In genomic region chr1:17742590-17742989, GRCh38 we compare ENCODE assay signal across 20 cellular contexts. TPM values are rescaled to one million over a fixed set of nuclear protein-coding genes. Genes with fewer than 3 reads are reported as not detected.
DNase-seq lines count a peak whose midpoint lies in the region; ATAC-seq and TF ChIP-seq lines count a peak whose summit lies in the region.
"Had no signal": no experiment of that assay in that cellular context is flagged by ENCODE, and none has a peak within 500 bp of the region (broad histone marks: within the 10 kb centered on the region; RNA-seq: fewer than 3 reads in every experiment).

No MANE protein-coding gene starts in this region.

- H3K4me1 Mint-ChIP-seq in mesothelial cell of epicardium, result peaks cover 17% of the 10 kb centered on the region
- H3K4me1 Mint-ChIP-seq in activated T-helper 2 cell treated with anti-CD3 and anti-CD28 coated beads, Interferon-gamma antibody, Interleukin-2, Interleukin-4, amounts not matched to agents 10 μg/mL and 5 μg/mL and 100 μg/mL, durations not matched to agents 14 hours and 24 hours and 36 hours (ENCODE audit: low read depth), result no peaks in the 10 kb centered on the region
- H3K4me1 Mint-ChIP-seq: immature natural killer cell had no signal

- H3K9me3 ChIP-seq in MG63, result no peaks in the 10 kb centered on the region
- H3K9me3 ChIP-seq: colonic mucosa, Peyer's patch, stomach had no signal

- no peaks in the 10 kb centered on the region for H3K36me3 Mint-ChIP-seq in mesothelial cell of epicardium
- no peaks in the 10 kb centered on the region for H3K36me3 Mint-ChIP-seq in activated T-helper 2 cell treated with anti-CD3 and anti-CD28 coated beads, Interferon-gamma antibody, Interleukin-2, Interleukin-4, amounts not matched to agents 10 μg/mL and 5 μg/mL and 100 μg/mL, durations not matched to agents 14 hours and 24 hours and 36 hours (ENCODE audit: low read depth)
- H3K36me3 Mint-ChIP-seq: immature natural killer cell had no signal

- H3K9me3 Mint-ChIP-seq in mesothelial cell of epicardium, result no peaks in the 10 kb centered on the region
- H3K9me3 Mint-ChIP-seq in activated T-helper 2 cell treated with anti-CD3 and anti-CD28 coated beads, Interferon-gamma antibody, Interleukin-2, Interleukin-4, amounts not matched to agents 10 μg/mL and 5 μg/mL and 100 μg/mL, durations not matched to agents 14 hours and 24 hours and 36 hours, result no peaks in the 10 kb centered on the region
- H3K9me3 Mint-ChIP-seq: activated T-cell treated with anti-CD3 and anti-CD28 coated beads, Interleukin-2, amount 50 U/mL, for 72 hours; immature natural killer cell; neural crest cell had no signal

- no peaks in the 10 kb centered on the region for H3K27me3 ChIP-seq in MG63
- H3K27me3 ChIP-seq: colonic mucosa, Peyer's patch had no signal

- H3K4me3 ChIP-seq in MG63, result no peak overlapping the region
- H3K4me3 ChIP-seq: colonic mucosa, Peyer's patch, stomach had no signal

- peak; percentile 11 for DNase-seq in Ammon's horn (ENCODE audit: low spot score)
- peak; percentile 44 for DNase-seq in MG63
- DNase-seq in cerebellum (ENCODE audit: low spot score), result peak; percentile 13
- peak in 1 of 2 experiments; percentile 48 for DNase-seq in mesothelial cell of epicardium (ENCODE audit: low spot score in 2 of 2, unreplicated experiment in 2 of 2)
- no peak for DNase-seq in activated T-helper 2 cell treated with anti-CD3 and anti-CD28 coated beads, Interferon-gamma antibody, Interleukin-2, Interleukin-4, amounts not matched to agents 10 μg/mL and 5 μg/mL and 100 μg/mL, durations not matched to agents 14 hours and 24 hours and 36 hours (ENCODE audit: low spot score)
- DNase-seq in NCI-H2081 treated with DMSO at 0.1 percent for 48 hours (lab: John Stamatoyannopoulos, UW), result no peak
- DNase-seq: activated CD4-positive, alpha-beta T cell treated with anti-CD3 and anti-CD28 coated beads, Interleukin-2, amount 50 U/mL, for 4 hours; activated T-cell treated with anti-CD3 and anti-CD28 coated beads, Interleukin-2, amount 50 U/mL, for 72 hours; colonic mucosa; COR-L47; GDM1; immature natural killer cell; NCI-H1930; NCI-H774; Peyer's patch; stomach had no signal

- no peak overlapping the region for H3K4me3 Mint-ChIP-seq in mesothelial cell of epicardium
- H3K4me3 Mint-ChIP-seq in activated T-helper 2 cell treated with anti-CD3 and anti-CD28 coated beads, Interferon-gamma antibody, Interleukin-2, Interleukin-4, amounts not matched to agents 10 μg/mL and 5 μg/mL and 100 μg/mL, durations not matched to agents 14 hours and 24 hours and 36 hours (ENCODE audit: low read depth), result no peak overlapping the region
- H3K4me3 Mint-ChIP-seq: activated T-cell treated with anti-CD3 and anti-CD28 coated beads, Interleukin-2, amount 50 U/mL, for 72 hours; immature natural killer cell; neural crest cell had no signal

- TF ChIP-seq CTCF in mesothelial cell of epicardium (IDR thresholded peaks at IDR 0.05; ENCODE audit: unreplicated experiment), result no peak

- no peak for ATAC-seq in HG02840 (IDR thresholded peaks at IDR 0.05; ENCODE audit: low FRiP score, unreplicated experiment)
- no peak for ATAC-seq in HG02970 (IDR thresholded peaks at IDR 0.05; ENCODE audit: low FRiP score, unreplicated experiment)
- ATAC-seq: activated T-cell treated with anti-CD3 and anti-CD28 coated beads, Interleukin-2, amount 50 U/mL, for 72 hours had no signal

- intact Hi-C loops in activated T-helper 2 cell treated with anti-CD3 and anti-CD28 coated beads, Interferon-gamma antibody, Interleukin-2, Interleukin-4, amounts not matched to agents 10 μg/mL and 5 μg/mL and 100 μg/mL, durations not matched to agents 14 hours and 24 hours and 36 hours (cut with micrococcal nuclease), result no loop called here

- no peaks in the 10 kb centered on the region for H3K36me3 ChIP-seq in MG63
- H3K36me3 ChIP-seq: colonic mucosa, Peyer's patch, stomach had no signal

- H3K27ac Mint-ChIP-seq in mesothelial cell of epicardium, result peak overlapping the region; percentile 64
- H3K27ac Mint-ChIP-seq in activated T-helper 2 cell treated with anti-CD3 and anti-CD28 coated beads, Interferon-gamma antibody, Interleukin-2, Interleukin-4, amounts not matched to agents 10 μg/mL and 5 μg/mL and 100 μg/mL, durations not matched to agents 14 hours and 24 hours and 36 hours, result no peak overlapping the region
- H3K27ac Mint-ChIP-seq: activated T-cell treated with anti-CD3 and anti-CD28 coated beads, Interleukin-2, amount 50 U/mL, for 72 hours; immature natural killer cell had no signal

- peaks cover 35% of the 10 kb centered on the region for H3K27me3 Mint-ChIP-seq in mesothelial cell of epicardium (ENCODE audit: low read depth)
- H3K27me3 Mint-ChIP-seq in activated T-helper 2 cell treated with anti-CD3 and anti-CD28 coated beads, Interferon-gamma antibody, Interleukin-2, Interleukin-4, amounts not matched to agents 10 μg/mL and 5 μg/mL and 100 μg/mL, durations not matched to agents 14 hours and 24 hours and 36 hours (ENCODE audit: low read depth), result no peaks in the 10 kb centered on the region

RNA-seq across cellular contexts. Expression of gene ACTL8, which starts 12.5 kb away (rescaled TPM):
- total RNA-seq in MG63 (2014; rRNA removed; shearing (Covaris generic); ENCODE audit: low replicate concordance), result 0.20 TPM in 1 of 2 replicates, not detected in the other
- not detected for total RNA-seq in cerebellum
- total RNA-seq in mesothelial cell of epicardium, result not detected in 3 replicates
- total RNA-seq in activated T-helper 2 cell treated with anti-CD3 and anti-CD28 coated beads, Interferon-gamma antibody, Interleukin-2, Interleukin-4, amounts not matched to agents 10 μg/mL and 5 μg/mL and 100 μg/mL, durations not matched to agents 14 hours and 24 hours and 36 hours, result not detected in 2 replicates
- total RNA-seq: activated T-cell treated with anti-CD3 and anti-CD28 coated beads, Interleukin-2, amount 50 U/mL, for 72 hours; mesenteric fat pad; neural crest cell; Peyer's patch; stomach had no signal

Comparison
In these comparisons a context has a peak if more than half of its experiments do, and no peak if none do; other contexts are left out.
1. DNase-seq: peak in Ammon's horn (single experiment), MG63 (single experiment) and cerebellum (single experiment); none in activated T-helper 2 cell treated with anti-CD3 and anti-CD28 coated beads, Interferon-gamma antibody, Interleukin-2, Interleukin-4, amounts not matched to agents 10 μg/mL and 5 μg/mL and 100 μg/mL, durations not matched to agents 14 hours and 24 hours and 36 hours (single experiment) and NCI-H2081 treated with DMSO at 0.1 percent for 48 hours (single experiment).